ENCODE assay signal across 10 cellular contexts in genomic region chr17:19958023-19958422, GRCh38. TPM values are rescaled to one million over a fixed set of nuclear protein-coding genes. Genes with fewer than 3 reads are reported as not detected.
DNase-seq lines count a peak whose midpoint lies in the region; ATAC-seq and TF ChIP-seq lines count a peak whose summit lies in the region.
"Had no signal": no experiment of that assay in that cellular context is flagged by ENCODE, and none has a peak within 500 bp of the region (broad histone marks: within the 10 kb centered on the region; RNA-seq: fewer than 3 reads in every experiment).

No MANE protein-coding gene starts in this region.

- H3K36me3 ChIP-seq in breast epithelium: no peaks in the 10 kb centered on the region
- H3K36me3 ChIP-seq in upper lobe of left lung: peaks cover 0 to 74% (median 21%) of the 10 kb centered on the region in 4 donors

- WGBS in upper lobe of left lung, 2 donors: 57 to 65% methylated on average over 5 of the region's 5 CpGs

- POLR2A ChIA-PET in MCF 10A (lab: Yijun Ruan, JAX): no interaction called here

- TF ChIP-seq CTCF in MCF 10A (IDR thresholded peaks at IDR 0.05; ENCODE audit: unreplicated experiment) (no peak), breast epithelium (IDR thresholded peaks at IDR 0.05) (no peak), upper lobe of left lung (IDR thresholded peaks at IDR 0.05) (no peak)

- no peaks in the 10 kb centered on the region for H3K27me3 ChIP-seq in breast epithelium
- H3K27me3 ChIP-seq in upper lobe of left lung: no peaks in the 10 kb centered on the region

- no TSS peak for BruUV-seq in MCF 10A (replicated peaks; lab: Mats Ljungman, UMichigan)

- TF ChIP-seq POLR2A in breast epithelium (IDR thresholded peaks at IDR 0.05): no peak
- TF ChIP-seq POLR2A in upper lobe of left lung (IDR thresholded peaks at IDR 0.05): no peak

- peaks cover 18% of the 10 kb centered on the region for H3K4me1 Mint-ChIP-seq in MCF 10A (ENCODE audit: insufficient read depth, unreplicated experiment)
- peaks cover 30% of the 10 kb centered on the region for H3K4me1 Mint-ChIP-seq in activated T-helper 2 cell treated with anti-CD3 and anti-CD28 coated beads, Interferon-gamma antibody, Interleukin-2, Interleukin-4, amounts not matched to agents 10 μg/mL and 5 μg/mL and 100 μg/mL, durations not matched to agents 14 hours and 24 hours and 36 hours (ENCODE audit: low read depth)
- H3K4me1 Mint-ChIP-seq in activated naive CD4-positive, alpha-beta T cell treated with anti-CD3 and anti-CD28 coated beads for 36 hours (ENCODE audit: low read depth): peaks cover 40% of the 10 kb centered on the region

- ATAC-seq in upper lobe of left lung (ENCODE audit: low FRiP score in 2 of 2) (peak; percentile 44 to 84), GM21786 (IDR thresholded peaks at IDR 0.05; ENCODE audit: unreplicated experiment) (no peak)

- DNase-seq in MCF 10A (ENCODE audit: unreplicated experiment) (peak; percentile 54), breast epithelium (ENCODE audit: low spot score in 2 of 2) (no peak), iPS-NIHi7 (ENCODE audit: extremely low spot score) (peak; percentile 57), upper lobe of left lung (no peak), activated gamma-delta T cell treated with Interleukin-2 at 50 U/mL for 16 hours (no peak)
- no peak for DNase-seq in activated T-helper 2 cell treated with anti-CD3 and anti-CD28 coated beads, Interferon-gamma antibody, Interleukin-2, Interleukin-4, amounts not matched to agents 10 μg/mL and 5 μg/mL and 100 μg/mL, durations not matched to agents 14 hours and 24 hours and 36 hours (ENCODE audit: low spot score)
- DNase-seq in activated naive CD4-positive, alpha-beta T cell treated with anti-CD3 and anti-CD28 coated beads for 36 hours: no peak
- DNase-seq: activated CD8-positive, alpha-beta memory T cell treated with anti-CD3 and anti-CD28 coated beads, Interleukin-2, amount 50 U/mL, for 48 hours; NCI-H1105 had no signal

- H3K9me3 Mint-ChIP-seq in MCF 10A (ENCODE audit: unreplicated experiment): no peaks in the 10 kb centered on the region
- no peaks in the 10 kb centered on the region for H3K9me3 Mint-ChIP-seq in activated T-helper 2 cell treated with anti-CD3 and anti-CD28 coated beads, Interferon-gamma antibody, Interleukin-2, Interleukin-4, amounts not matched to agents 10 μg/mL and 5 μg/mL and 100 μg/mL, durations not matched to agents 14 hours and 24 hours and 36 hours
- H3K9me3 Mint-ChIP-seq in activated naive CD4-positive, alpha-beta T cell treated with anti-CD3 and anti-CD28 coated beads for 36 hours: no peaks in the 10 kb centered on the region

- no peaks in the 10 kb centered on the region for H3K27me3 Mint-ChIP-seq in MCF 10A (ENCODE audit: insufficient read depth, unreplicated experiment)
- H3K27me3 Mint-ChIP-seq in activated T-helper 2 cell treated with anti-CD3 and anti-CD28 coated beads, Interferon-gamma antibody, Interleukin-2, Interleukin-4, amounts not matched to agents 10 μg/mL and 5 μg/mL and 100 μg/mL, durations not matched to agents 14 hours and 24 hours and 36 hours (ENCODE audit: low read depth): no peaks in the 10 kb centered on the region
- H3K27me3 Mint-ChIP-seq in activated naive CD4-positive, alpha-beta T cell treated with anti-CD3 and anti-CD28 coated beads for 36 hours (ENCODE audit: low read depth): no peaks in the 10 kb centered on the region

- CTCF ChIA-PET in MCF 10A (lab: Yijun Ruan, JAX): no interaction called here
- CTCF ChIA-PET in activated naive CD4-positive, alpha-beta T cell treated with anti-CD3 and anti-CD28 coated beads for 36 hours (lab: Charles Lee): no interaction called here

- H3K9me3 ChIP-seq in breast epithelium (peaks cover 0 to 10% of the 10 kb centered on the region in 2 donors), upper lobe of left lung (no peaks in the 10 kb centered on the region)

- H3K4me3 ChIP-seq in breast epithelium: no peak overlapping the region
- H3K4me3 ChIP-seq in upper lobe of left lung: no peak overlapping the region

- intact Hi-C loops in MCF 10A (cut with micrococcal nuclease): no loop called here
- intact Hi-C loops in breast epithelium (cut with DNase I; ENCODE audit: low total_unique reads): no loop called here
- intact Hi-C loops in activated T-helper 2 cell treated with anti-CD3 and anti-CD28 coated beads, Interferon-gamma antibody, Interleukin-2, Interleukin-4, amounts not matched to agents 10 μg/mL and 5 μg/mL and 100 μg/mL, durations not matched to agents 14 hours and 24 hours and 36 hours (cut with micrococcal nuclease): loop anchor here (2.0 kb wide), 1 partner anchor 41 kb away; no protein-coding TSS in a partner anchor
- intact Hi-C loops in activated naive CD4-positive, alpha-beta T cell treated with anti-CD3 and anti-CD28 coated beads for 36 hours (cut with micrococcal nuclease): no loop called here

- peak overlapping the region; percentile 64 for H3K27ac Mint-ChIP-seq in MCF 10A (ENCODE audit: low read depth, unreplicated experiment)
- peak overlapping the region; percentile 61 for H3K27ac Mint-ChIP-seq in activated T-helper 2 cell treated with anti-CD3 and anti-CD28 coated beads, Interferon-gamma antibody, Interleukin-2, Interleukin-4, amounts not matched to agents 10 μg/mL and 5 μg/mL and 100 μg/mL, durations not matched to agents 14 hours and 24 hours and 36 hours
- no peak overlapping the region for H3K27ac Mint-ChIP-seq in activated naive CD4-positive, alpha-beta T cell treated with anti-CD3 and anti-CD28 coated beads for 36 hours

- H3K4me1 ChIP-seq in breast epithelium (no peaks in the 10 kb centered on the region), upper lobe of left lung (peaks cover 7 to 15% (median 9%) of the 10 kb centered on the region in 4 donors)

- H3K36me3 Mint-ChIP-seq in MCF 10A (ENCODE audit: insufficient read depth, unreplicated experiment): peaks cover 77% of the 10 kb centered on the region
- peaks cover 68% of the 10 kb centered on the region for H3K36me3 Mint-ChIP-seq in activated T-helper 2 cell treated with anti-CD3 and anti-CD28 coated beads, Interferon-gamma antibody, Interleukin-2, Interleukin-4, amounts not matched to agents 10 μg/mL and 5 μg/mL and 100 μg/mL, durations not matched to agents 14 hours and 24 hours and 36 hours (ENCODE audit: low read depth)
- H3K36me3 Mint-ChIP-seq in activated naive CD4-positive, alpha-beta T cell treated with anti-CD3 and anti-CD28 coated beads for 36 hours (ENCODE audit: low read depth): peaks cover 44% of the 10 kb centered on the region

- no peak for TF ChIP-seq EP300 in upper lobe of left lung (IDR thresholded peaks at IDR 0.05)

- H3K4me3 Mint-ChIP-seq in MCF 10A (ENCODE audit: unreplicated experiment): no peak overlapping the region
- H3K4me3 Mint-ChIP-seq in activated T-helper 2 cell treated with anti-CD3 and anti-CD28 coated beads, Interferon-gamma antibody, Interleukin-2, Interleukin-4, amounts not matched to agents 10 μg/mL and 5 μg/mL and 100 μg/mL, durations not matched to agents 14 hours and 24 hours and 36 hours (ENCODE audit: low read depth): no peak overlapping the region
- no peak overlapping the region for H3K4me3 Mint-ChIP-seq in activated naive CD4-positive, alpha-beta T cell treated with anti-CD3 and anti-CD28 coated beads for 36 hours

- H3K27ac ChIP-seq in breast epithelium (no peak overlapping the region), upper lobe of left lung (peak overlapping the region in 1 of 4 donors; percentile 55)

RNA-seq across cellular contexts. Expression of gene AKAP10, which starts 19.6 kb away (rescaled TPM):
- total RNA-seq in MCF 10A (2022) (33.7 and 34.1 TPM in 2 replicates), breast epithelium (10 to 100 TPM; 27.7 to 49.5 (median 34.1) TPM), upper lobe of left lung (10 to 100 TPM; 13.4 to 40.3 (median 30.6) TPM)
- total RNA-seq in activated T-helper 2 cell treated with anti-CD3 and anti-CD28 coated beads, Interferon-gamma antibody, Interleukin-2, Interleukin-4, amounts not matched to agents 10 μg/mL and 5 μg/mL and 100 μg/mL, durations not matched to agents 14 hours and 24 hours and 36 hours: 36.3 and 38.4 TPM in 2 replicates
- 10 to 100 TPM; 30.3 to 30.4 TPM for total RNA-seq in activated naive CD4-positive, alpha-beta T cell treated with anti-CD3 and anti-CD28 coated beads for 36 hours

RNA-seq across cellular contexts. Expression of gene SPECC1, which starts 51.1 kb away (rescaled TPM):
- total RNA-seq in MCF 10A (2022) (48.7 and 55.3 TPM in 2 replicates), breast epithelium (10 to 100 TPM; 36.4 to 59.0 (median 51.8) TPM), upper lobe of left lung (10 to 100 TPM; 21.8 to 65.0 (median 33.9) TPM)
- 4.7 and 6.8 TPM in 2 replicates for total RNA-seq in activated T-helper 2 cell treated with anti-CD3 and anti-CD28 coated beads, Interferon-gamma antibody, Interleukin-2, Interleukin-4, amounts not matched to agents 10 μg/mL and 5 μg/mL and 100 μg/mL, durations not matched to agents 14 hours and 24 hours and 36 hours
- 10 to 100 TPM; 13.7 to 17.4 TPM for total RNA-seq in activated naive CD4-positive, alpha-beta T cell treated with anti-CD3 and anti-CD28 coated beads for 36 hours

Comparison
In these comparisons a context has a peak if more than half of its experiments do, and no peak if none do; other contexts are left out.
1. DNase-seq: peak in MCF 10A (single experiment) and iPS-NIHi7 (single experiment); none in breast epithelium (0 of 2), activated T-helper 2 cell treated with anti-CD3 and anti-CD28 coated beads, Interferon-gamma antibody, Interleukin-2, Interleukin-4, amounts not matched to agents 10 μg/mL and 5 μg/mL and 100 μg/mL, durations not matched to agents 14 hours and 24 hours and 36 hours (single experiment), upper lobe of left lung (0 of 2), activated gamma-delta T cell treated with Interleukin-2 at 50 U/mL for 16 hours (single experiment) and activated naive CD4-positive, alpha-beta T cell treated with anti-CD3 and anti-CD28 coated beads for 36 hours (single experiment).